ENCODE assay signal across 10 cellular contexts in genomic region chr17:33927732-33928133, GRCh38.
DNase-seq lines count a peak whose midpoint lies in the region; ATAC-seq, FAIRE-seq and TF ChIP-seq lines count a peak whose summit lies in the region.
"Had no signal": no experiment of that assay in that cellular context is flagged by ENCODE, and none has a peak within 500 bp of the region (broad histone marks: within the 10 kb centered on the region; RNA-seq: fewer than 3 reads in every experiment).

No MANE protein-coding gene starts in this region.

- TF ChIP-seq POLR2A in GM12891 (IDR thresholded peaks at IDR 0.05; ENCODE audit: low read depth, low read length) (no peak), esophagus squamous epithelium (IDR thresholded peaks at IDR 0.05) (no peak), suprapubic skin (IDR thresholded peaks at IDR 0.05) (no peak)

- no peaks in the 10 kb centered on the region for H3K9me3 Mint-ChIP-seq in CD4-positive, alpha-beta T cell
- H3K9me3 Mint-ChIP-seq in activated naive CD8-positive, alpha-beta T cell treated with anti-CD3 and anti-CD28 coated beads for 36 hours: no peaks in the 10 kb centered on the region

- H3K27ac ChIP-seq in C4-2B: no peak overlapping the region
- H3K27ac ChIP-seq in esophagus squamous epithelium: no peak overlapping the region
- no peak overlapping the region for H3K27ac ChIP-seq in suprapubic skin
- no peak overlapping the region for H3K27ac ChIP-seq in CD4-positive, alpha-beta T cell (ENCODE audit: low read depth, low read length)

- ATAC-seq in CD4-positive, alpha-beta T cell (ENCODE audit: poor library complexity): no peak

- TF ChIP-seq EP300 in suprapubic skin (IDR thresholded peaks at IDR 0.05): no peak

- peak; percentile 47 for FAIRE-seq in GM12891 (lab: Jason Lieb, UNC)

- H3K27me3 Mint-ChIP-seq in CD4-positive, alpha-beta T cell: peaks cover 15% of the 10 kb centered on the region
- peaks cover 4% of the 10 kb centered on the region for H3K27me3 Mint-ChIP-seq in activated naive CD8-positive, alpha-beta T cell treated with anti-CD3 and anti-CD28 coated beads for 36 hours

- H3K27me3 ChIP-seq in esophagus squamous epithelium: peaks cover 0 to 41% (median 0%) of the 10 kb centered on the region in 4 donors
- peaks cover 27% of the 10 kb centered on the region for H3K27me3 ChIP-seq in suprapubic skin
- H3K27me3 ChIP-seq in CD4-positive, alpha-beta T cell (ENCODE audit: control insufficient read depth, insufficient read depth, low read length): no peaks in the 10 kb centered on the region

- DNase-seq in GM12891 (ENCODE audit: insufficient read length, low spot score) (peak; percentile 10), NCI-H748 (lab: John Stamatoyannopoulos, UW; ENCODE audit: unreplicated experiment) (peak; percentile 75), esophagus squamous epithelium (lab: John Stamatoyannopoulos, UW) (no peak), suprapubic skin (ENCODE audit: low spot score in 2 of 2) (no peak)
- DNase-seq in activated CD8-positive, alpha-beta memory T cell treated with anti-CD3 and anti-CD28 coated beads for 24 hours: no peak
- no peak for DNase-seq in CD4-positive, alpha-beta T cell
- no peak for DNase-seq in activated naive CD8-positive, alpha-beta T cell treated with anti-CD3 and anti-CD28 coated beads for 36 hours
- DNase-seq: activated effector memory CD4-positive, alpha-beta T cell treated with anti-CD3 and anti-CD28 coated beads, Interleukin-2, amount 50 U/mL, for 16 hours; kidney glomerular epithelial cell had no signal

- H3K36me3 Mint-ChIP-seq in CD4-positive, alpha-beta T cell (ENCODE audit: low read depth): no peaks in the 10 kb centered on the region
- no peaks in the 10 kb centered on the region for H3K36me3 Mint-ChIP-seq in activated naive CD8-positive, alpha-beta T cell treated with anti-CD3 and anti-CD28 coated beads for 36 hours

- no peak overlapping the region for H3K4me3 Mint-ChIP-seq in CD4-positive, alpha-beta T cell
- H3K4me3 Mint-ChIP-seq in activated naive CD8-positive, alpha-beta T cell treated with anti-CD3 and anti-CD28 coated beads for 36 hours: no peak overlapping the region

- 12 to 22% methylated on average over 3 of the region's 3 CpGs for WGBS in esophagus squamous epithelium, 2 donors
- WGBS in suprapubic skin: 31% methylated on average over 3 of the region's 3 CpGs

- H3K4me1 Mint-ChIP-seq in CD4-positive, alpha-beta T cell (ENCODE audit: low read depth): no peaks in the 10 kb centered on the region
- no peaks in the 10 kb centered on the region for H3K4me1 Mint-ChIP-seq in activated naive CD8-positive, alpha-beta T cell treated with anti-CD3 and anti-CD28 coated beads for 36 hours

- peak; percentile 37 for TF ChIP-seq CTCF in C4-2B (conservative IDR thresholded peaks at IDR 0.05)
- peak in 5 of 6 experiments; percentile 12 to 72 (median 47) for TF ChIP-seq CTCF in esophagus squamous epithelium (IDR thresholded peaks at IDR 0.05)
- TF ChIP-seq CTCF in suprapubic skin (IDR thresholded peaks at IDR 0.05): peak in 1 of 2 donors; percentile 1
- no peak for TF ChIP-seq CTCF in CD4-positive, alpha-beta T cell (IDR thresholded peaks at IDR 0.05)

- H3K27ac Mint-ChIP-seq in CD4-positive, alpha-beta T cell: no peak overlapping the region
- no peak overlapping the region for H3K27ac Mint-ChIP-seq in activated naive CD8-positive, alpha-beta T cell treated with anti-CD3 and anti-CD28 coated beads for 36 hours

- H3K4me3 ChIP-seq in esophagus squamous epithelium (no peak overlapping the region), suprapubic skin (no peak overlapping the region)

- CTCF ChIA-PET in CD4-positive, alpha-beta T cell (lab: Charles Lee): no interaction called here

- H3K36me3 ChIP-seq in esophagus squamous epithelium: no peaks in the 10 kb centered on the region
- H3K36me3 ChIP-seq in suprapubic skin: no peaks in the 10 kb centered on the region

- no peaks in the 10 kb centered on the region for H3K9me3 ChIP-seq in esophagus squamous epithelium
- no peaks in the 10 kb centered on the region for H3K9me3 ChIP-seq in suprapubic skin
- H3K9me3 ChIP-seq in CD4-positive, alpha-beta T cell (ENCODE audit: control insufficient read depth, low read length): no peaks in the 10 kb centered on the region

- POLR2A ChIA-PET in CD4-positive, alpha-beta T cell (lab: Charles Lee): no interaction called here

- intact Hi-C loops in esophagus squamous epithelium (cut with DNase I): loop anchor here (5.0 kb wide), 1 partner anchor 220 kb away; no protein-coding TSS in a partner anchor
- intact Hi-C loops in CD4-positive, alpha-beta T cell (cut with DNase I, micrococcal nuclease): no loop called here

- peaks cover 0 to 6% (median 0%) of the 10 kb centered on the region in 3 donors for H3K4me1 ChIP-seq in esophagus squamous epithelium
- no peaks in the 10 kb centered on the region for H3K4me1 ChIP-seq in suprapubic skin

TF ChIP-seq in GM12891, 5 proteins besides CTCF, POLR2A, EP300 and RAD21:
- TF ChIP-seq SPI1 (IDR thresholded peaks at IDR 0.05; ENCODE audit: low read depth, low read length): no peak
- TF ChIP-seq POLR2AphosphoS5 (IDR thresholded peaks at IDR 0.05; ENCODE audit: low read depth, low read length): no peak
- no peak for TF ChIP-seq POU2F2 (IDR thresholded peaks at IDR 0.05; ENCODE audit: low read depth, low read length)
- no peak for TF ChIP-seq TAF1 (IDR thresholded peaks at IDR 0.05; ENCODE audit: low read depth, low read length)
- no peak for TF ChIP-seq PAX5 (IDR thresholded peaks at IDR 0.05; ENCODE audit: insufficient read depth, low read length, severe bottlenecking)

Comparison
In these comparisons a context has a peak if more than half of its experiments do, and no peak if none do; other contexts are left out.
1. DNase-seq: peak in GM12891 (single experiment) and NCI-H748 (single experiment); none in esophagus squamous epithelium (single experiment), suprapubic skin (0 of 2), activated CD8-positive, alpha-beta memory T cell treated with anti-CD3 and anti-CD28 coated beads for 24 hours (single experiment), CD4-positive, alpha-beta T cell (0 of 10) and activated naive CD8-positive, alpha-beta T cell treated with anti-CD3 and anti-CD28 coated beads for 36 hours (single experiment).